In genomic region chr20:49381558-49382493, GRCh38 we compare ENCODE assay signal across 7 cellular contexts.
DNase-seq lines count a peak whose midpoint lies in the region; ATAC-seq, FAIRE-seq and TF ChIP-seq lines count a peak whose summit lies in the region.

No MANE protein-coding gene starts in this region.

- H3K36me3 ChIP-seq in body of pancreas (replicated peaks in 1 of 2; ENCODE audit: insufficient read depth in 1 of 2, low read depth in 2 of 2) (no peaks in the 10 kb centered on the region), keratinocyte (ENCODE audit: control insufficient read depth in 2 of 2, extremely low read depth in 1 of 2, insufficient read depth in 2 of 2, low read length in 2 of 2) (no peaks in the 10 kb centered on the region), Karpas-422 (ENCODE audit: insufficient read depth, low read length) (no peaks in the 10 kb centered on the region)

- no peaks in the 10 kb centered on the region for H3K9me2 ChIP-seq in Karpas-422 (replicated peaks; ENCODE audit: insufficient read depth, low read length)

- no peak overlapping the region for H3K27ac Mint-ChIP-seq in immature natural killer cell

- H3K27me3 Mint-ChIP-seq in immature natural killer cell (ENCODE audit: low read depth in 3 of 3), result peaks cover 2 to 20% (median 5%) of the 10 kb centered on the region in 3 donors

- H3K79me2 ChIP-seq in keratinocyte (ENCODE audit: control insufficient read depth, insufficient read depth, low read length) (no peaks in the 10 kb centered on the region), Karpas-422 (ENCODE audit: low read length) (no peaks in the 10 kb centered on the region)

- TF ChIP-seq CTCF in body of pancreas (IDR thresholded peaks at IDR 0.05), result no peak
- no peak for TF ChIP-seq CTCF in keratinocyte (optimal IDR thresholded peaks at IDR 0.05 in 1 of 3, IDR thresholded peaks at IDR 0.05 in 1 of 3, conservative IDR thresholded peaks at IDR 0.05 in 1 of 3; ENCODE audit: extremely low read depth in 1 of 3, insufficient read depth in 2 of 3, low read length in 3 of 3)

- TF ChIP-seq POLR2A in body of pancreas (IDR thresholded peaks at IDR 0.05), result no peak

- H3K27me3 ChIP-seq in body of pancreas (no peaks in the 10 kb centered on the region), keratinocyte (ENCODE audit: control insufficient read depth, extremely low read depth, insufficient read depth, low read length) (peaks cover 10% of the 10 kb centered on the region), Karpas-422 (ENCODE audit: low read length) (no peaks in the 10 kb centered on the region)

- no peaks in the 10 kb centered on the region for H3K4me1 Mint-ChIP-seq in immature natural killer cell

- H3K9ac ChIP-seq in keratinocyte (ENCODE audit: control insufficient read depth, extremely low read depth, insufficient read depth, low read length) (no peak overlapping the region), Karpas-422 (ENCODE audit: low read length) (no peak overlapping the region)

- DNase-seq in NCI-H1105 treated with DMSO at 0.1 percent for 48 hours (lab: John Stamatoyannopoulos, UW), result peak; percentile 92
- peak; percentile 89 to 93 (median 90) for DNase-seq in body of pancreas
- peak; percentile 73 for DNase-seq in keratinocyte (ENCODE audit: low read depth, low spot score)
- peak; percentile 86 for DNase-seq in urothelium cell line (ENCODE audit: low spot score)
- no peak for DNase-seq in stimulated activated CD4-positive, alpha-beta T cell treated with anti-CD3 and anti-CD28 coated beads, Interleukin-15, amount 100 ng/mL, for 24 hours
- DNase-seq in immature natural killer cell, result no peak
- no peak for DNase-seq in Karpas-422

- peak overlapping the region; percentile 42 for H2AFZ ChIP-seq in keratinocyte (ENCODE audit: control insufficient read depth, low read length)
- H2AFZ ChIP-seq in Karpas-422 (ENCODE audit: low read length), result no peak overlapping the region

- H3K36me3 Mint-ChIP-seq in immature natural killer cell, result no peaks in the 10 kb centered on the region

- H3K4me1 ChIP-seq in body of pancreas, result peaks cover 15% of the 10 kb centered on the region
- H3K4me1 ChIP-seq in keratinocyte (ENCODE audit: control insufficient read depth, extremely low read depth, insufficient read depth, low read length), result peaks cover 16% of the 10 kb centered on the region
- no peaks in the 10 kb centered on the region for H3K4me1 ChIP-seq in Karpas-422 (ENCODE audit: low read length)

- H3K27ac ChIP-seq in body of pancreas, result peak overlapping the region; percentile 25 to 65 (median 47)
- no peak overlapping the region for H3K27ac ChIP-seq in keratinocyte (ENCODE audit: control insufficient read depth, insufficient read depth, low read length)
- no peak overlapping the region for H3K27ac ChIP-seq in Karpas-422 (ENCODE audit: low read length)

- dilution Hi-C loops in keratinocyte (cut with MboI; ENCODE audit: extremely low pct_ligation_motif_present, low sequenced_read_pairs), result no loop called here

- peak; percentile 88 for ATAC-seq in body of pancreas

- no peak overlapping the region for H3K4me3 Mint-ChIP-seq in immature natural killer cell

- 51 to 75% methylated on average over 9 to 14 of the region's 14 CpGs for WGBS in body of pancreas, 2 donors

- intact Hi-C loops in body of pancreas (cut with DNase I), result no loop called here

- FAIRE-seq in keratinocyte (lab: Jason Lieb, UNC), result peak; percentile 75
- no peak for FAIRE-seq in urothelium cell line (lab: Jason Lieb, UNC)

- H3K4me3 ChIP-seq in body of pancreas, result no peak overlapping the region
- no peak overlapping the region for H3K4me3 ChIP-seq in keratinocyte (ENCODE audit: control insufficient read depth in 2 of 3, extremely low read depth in 1 of 3, insufficient read depth in 2 of 3, low read depth in 1 of 3, low read length in 3 of 3)
- no peak overlapping the region for H3K4me3 ChIP-seq in Karpas-422 (ENCODE audit: low read length)

- no peaks in the 10 kb centered on the region for H3K9me3 ChIP-seq in body of pancreas
- no peaks in the 10 kb centered on the region for H3K9me3 ChIP-seq in keratinocyte (ENCODE audit: control insufficient read depth, low read depth, low read length)
- H3K9me3 ChIP-seq in Karpas-422 (ENCODE audit: low read length), result no peaks in the 10 kb centered on the region

- H3K4me2 ChIP-seq in keratinocyte (ENCODE audit: control insufficient read depth, extremely low read depth, insufficient read depth, low read depth, low read length) (peak overlapping the region; percentile 44), Karpas-422 (ENCODE audit: low read depth, low read length, poor library complexity, severe bottlenecking) (no peak overlapping the region)

- H4K20me1 ChIP-seq in keratinocyte (ENCODE audit: control insufficient read depth, extremely low read depth, insufficient read depth, low read length) (no peaks in the 10 kb centered on the region), Karpas-422 (ENCODE audit: insufficient read depth, low read depth, low read length) (0 out of 2 replicates have a peak, but pooled peaks cover 3% of the 10 kb centered on the region)

- no peaks in the 10 kb centered on the region for H3K9me1 ChIP-seq in keratinocyte (ENCODE audit: control insufficient read depth, extremely low read depth, insufficient read depth, low read length)

- H3K9me3 Mint-ChIP-seq in immature natural killer cell, result no peaks in the 10 kb centered on the region

Comparison
In these comparisons a context has a peak if more than half of its experiments do, and no peak if none do; other contexts are left out.
1. DNase-seq: peak in NCI-H1105 treated with DMSO at 0.1 percent for 48 hours (single experiment), body of pancreas (4 of 4), keratinocyte (single experiment) and urothelium cell line (single experiment); none in stimulated activated CD4-positive, alpha-beta T cell treated with anti-CD3 and anti-CD28 coated beads, Interleukin-15, amount 100 ng/mL, for 24 hours (single experiment), immature natural killer cell (0 of 3) and Karpas-422 (single experiment).
2. H3K27ac ChIP-seq: peak in body of pancreas (4 of 4); none in keratinocyte (single experiment) and Karpas-422 (single experiment).